ENCODE assay signal across 27 cellular contexts in genomic region chr5:127389616-127390015, GRCh38.
"Had no signal": no experiment of that assay in that cellular context is flagged by ENCODE, and none has a peak within 500 bp of the region (broad histone marks: within the 10 kb centered on the region; RNA-seq: fewer than 3 reads in every experiment).

No MANE protein-coding gene starts in this region.

- H3K27me3 ChIP-seq: esophagus muscularis mucosa, foreskin keratinocyte, right atrium auricular region, suprapubic skin, transverse colon, upper lobe of right lung, uterus had no signal

- H3K4me3 ChIP-seq: coronary artery, esophagus muscularis mucosa, prostate gland, right atrium auricular region, smooth muscle cell, suprapubic skin, transverse colon, upper lobe of right lung, uterus had no signal

- H3K36me3 ChIP-seq: esophagus muscularis mucosa, prostate gland, right atrium auricular region, suprapubic skin, transverse colon, upper lobe of right lung, uterus had no signal

- H3K27ac ChIP-seq: coronary artery, esophagus muscularis mucosa, foreskin keratinocyte, prostate gland, right atrium auricular region, suprapubic skin, transverse colon, upper lobe of right lung, uterus had no signal

- H3K9me3 ChIP-seq: esophagus muscularis mucosa, prostate gland, right atrium auricular region, suprapubic skin, transverse colon, upper lobe of right lung, uterus had no signal

- DNase-seq: dermis blood vessel endothelial cell; effector memory CD4-positive, alpha-beta T cell; foreskin keratinocyte; glutamatergic neuron; hypothalamus; mesendoderm; midbrain; naive thymus-derived CD8-positive, alpha-beta T cell; nephron progenitor cell; nucleus accumbens; stimulated activated CD4-positive, alpha-beta T cell treated with anti-CD3 and anti-CD28 coated beads, Interleukin-12 subunit alpha, Interleukin-12 subunit beta, amount 100 ng/mL, for 4 hours; stimulated activated CD4-positive, alpha-beta T cell treated with anti-CD3 and anti-CD28 coated beads, Interleukin-1b, Interleukin-23, amount 100 ng/mL, for 48 hours; stimulated activated CD4-positive, alpha-beta T cell treated with anti-CD3 and anti-CD28 coated beads, Interleukin-4, amount 100 ng/mL, for 1 hour; stimulated activated CD8-positive, alpha-beta memory T cell treated with anti-CD3 and anti-CD28 coated beads, Interleukin-4, amount 100 ng/mL, for 48 hours; stimulated activated naive CD4-positive, alpha-beta T cell; stimulated activated naive CD8-positive, alpha-beta T cell treated with anti-CD3 and anti-CD28 coated beads, Interleukin-15, amount 100 ng/mL, for 72 hours; transverse colon; upper lobe of right lung; uterus had no signal

- ATAC-seq: foreskin keratinocyte; left lobe of liver; naive thymus-derived CD8-positive, alpha-beta T cell; sciatic nerve; stimulated activated naive CD8-positive, alpha-beta T cell treated with anti-CD3 and anti-CD28 coated beads, Interleukin-15, amount 100 ng/mL, for 72 hours; upper lobe of right lung had no signal

- H3K4me1 ChIP-seq: esophagus muscularis mucosa, foreskin keratinocyte, prostate gland, right atrium auricular region, suprapubic skin, transverse colon, upper lobe of right lung, uterus had no signal
